Comparison of ENCODE assay signal across 8 cellular contexts in genomic region chr3:186209810-186210752, GRCh38.
A peak's percentile ranks its signal among the peaks of the same experiment; 100 is the strongest.
DNase-seq lines count a peak whose midpoint lies in the region; ATAC-seq and TF ChIP-seq lines count a peak whose summit lies in the region.

No MANE protein-coding gene starts in this region.

- TF ChIP-seq CTCF in esophagus squamous epithelium (IDR thresholded peaks at IDR 0.05) (no peak), nephron (IDR thresholded peaks at IDR 0.05; ENCODE audit: unreplicated experiment in 3 of 3) (no peak)

- no peak for ATAC-seq in HG02970 (IDR thresholded peaks at IDR 0.05; ENCODE audit: low FRiP score, unreplicated experiment)

- H3K4me1 ChIP-seq in SJCRH30 (peaks cover 18% of the 10 kb centered on the region), esophagus squamous epithelium (peaks cover 21 to 33% (median 23%) of the 10 kb centered on the region in 3 donors)

- 11 to 37% methylated on average over 3 to 7 of the region's 20 CpGs for WGBS in esophagus squamous epithelium, 2 donors

- H3K27ac ChIP-seq in SJCRH30 = peak overlapping the region; percentile 76
- peak overlapping the region; percentile 68 to 86 (median 80) for H3K27ac ChIP-seq in esophagus squamous epithelium

- H3K9me3 Mint-ChIP-seq in nephron = no peaks in the 10 kb centered on the region

- no peak for TF ChIP-seq POLR2A in esophagus squamous epithelium (IDR thresholded peaks at IDR 0.05)

- H3K36me3 ChIP-seq in SJCRH30 = no peaks in the 10 kb centered on the region
- H3K36me3 ChIP-seq in esophagus squamous epithelium = no peaks in the 10 kb centered on the region

- peak overlapping the region; percentile 45 for H3K4me3 ChIP-seq in SJCRH30
- peak overlapping the region in 1 of 4 donors; percentile 42 for H3K4me3 ChIP-seq in esophagus squamous epithelium

- peak overlapping the region in 1 of 3 experiments; percentile 29 for H3K4me3 Mint-ChIP-seq in nephron

- intact Hi-C loops in esophagus squamous epithelium (cut with DNase I) = no loop called here

- peaks cover 12% of the 10 kb centered on the region for H3K27me3 Mint-ChIP-seq in nephron (ENCODE audit: low read depth)

- DNase-seq in Daoy (ENCODE audit: low read depth) (peak; percentile 86), HT-29 (ENCODE audit: low spot score) (peak; percentile 32), SJCRH30 (peak; percentile 90), esophagus squamous epithelium (lab: John Stamatoyannopoulos, UW) (no peak), cortex of kidney (lab: John Stamatoyannopoulos, UW) (no peak), 8988T (no peak)

- peak overlapping the region; percentile 2 to 61 (median 38) for H3K27ac Mint-ChIP-seq in nephron

- no peaks in the 10 kb centered on the region for H3K36me3 Mint-ChIP-seq in nephron (ENCODE audit: low read depth)

- H3K27me3 ChIP-seq in SJCRH30 = no peaks in the 10 kb centered on the region
- no peaks in the 10 kb centered on the region for H3K27me3 ChIP-seq in esophagus squamous epithelium

- H3K4me1 Mint-ChIP-seq in nephron = peaks cover 16% of the 10 kb centered on the region

- H3K9me3 ChIP-seq in SJCRH30 (replicated peaks) (no peaks in the 10 kb centered on the region), esophagus squamous epithelium (no peaks in the 10 kb centered on the region)

Comparison
In these comparisons a context has a peak if more than half of its experiments do, and no peak if none do; other contexts are left out.
1. DNase-seq: peak in Daoy (single experiment), HT-29 (single experiment) and SJCRH30 (2 of 2); none in esophagus squamous epithelium (single experiment), cortex of kidney (single experiment) and 8988T (single experiment).